Comparison of ENCODE assay signal across 1 cellular context in genomic region chr9:127734747-127735529, GRCh38.
TF ChIP-seq lines count a peak whose summit lies in the region.

TOR2A (minus strand) TSS chr9:127735294; CDS start chr9:127735270, 24 bp downstream.

TF ChIP-seq in HepG2, 621 proteins besides CTCF, POLR2A, EP300 and RAD21 (continued from another document and continues in another):
- TF ChIP-seq ZNF18 (CRISPR knock-in tag; IDR thresholded peaks at IDR 0.05; ENCODE audit: insufficient replicate concordance) (no peak), ZNF7 (CRISPR knock-in tag; IDR thresholded peaks at IDR 0.05) (no peak), SETDB1 (CRISPR knock-in tag; IDR thresholded peaks at IDR 0.05; ENCODE audit: borderline replicate concordance) (no peak), ZFP41 (CRISPR knock-in tag; IDR thresholded peaks at IDR 0.05; ENCODE audit: borderline replicate concordance) (no peak), ZNF737 (CRISPR knock-in tag; IDR thresholded peaks at IDR 0.05; ENCODE audit: borderline replicate concordance) (no peak), MED1 (CRISPR knock-in tag; IDR thresholded peaks at IDR 0.05) (peak; percentile 66), CBX2 (IDR thresholded peaks at IDR 0.05; ENCODE audit: low read depth, low read length) (no peak), CBX2 (CRISPR knock-in tag; IDR thresholded peaks at IDR 0.05; ENCODE audit: low read depth) (no peak), ZNF792 (CRISPR knock-in tag; IDR thresholded peaks at IDR 0.05) (no peak), HOXA5 (CRISPR knock-in tag; IDR thresholded peaks at IDR 0.05) (peak; percentile 33; the same call in 1 of the 2 replicates), MIER3 (CRISPR knock-in tag; IDR thresholded peaks at IDR 0.05; ENCODE audit: borderline replicate concordance) (peak; percentile 60; the same call in 1 of the 2 replicates), POLR2AphosphoS2 (IDR thresholded peaks at IDR 0.05; ENCODE audit: low read depth, low read length) (no peak), ZNF709 (CRISPR knock-in tag; IDR thresholded peaks at IDR 0.05) (0 out of 2 replicates have a peak, but pooled peaks have one; percentile 36), SMC3 (IDR thresholded peaks at IDR 0.05; ENCODE audit: low read length) (peak; percentile 65), ZNF550 (CRISPR knock-in tag; IDR thresholded peaks at IDR 0.05; ENCODE audit: borderline replicate concordance) (no peak), MLX (CRISPR knock-in tag; IDR thresholded peaks at IDR 0.05) (no peak), TFAP4 (IDR thresholded peaks at IDR 0.05; ENCODE audit: borderline replicate concordance, low read depth) (no peak), SALL1 (CRISPR knock-in tag; IDR thresholded peaks at IDR 0.05) (peak; percentile 71; the same call in 1 of the 2 replicates), ZNF552 (CRISPR knock-in tag; IDR thresholded peaks at IDR 0.05; ENCODE audit: borderline replicate concordance) (no peak), ATAD3A (CRISPR knock-in tag; IDR thresholded peaks at IDR 0.05) (no peak), FOSL2 (CRISPR knock-in tag; IDR thresholded peaks at IDR 0.05) (peak; percentile 13), TCF12 (IDR thresholded peaks at IDR 0.05) (no peak), TCF12 (CRISPR knock-in tag; IDR thresholded peaks at IDR 0.05) (no peak), MAFK (conservative IDR thresholded peaks at IDR 0.05 in 1 of 2, IDR thresholded peaks at IDR 0.05 in 1 of 2; ENCODE audit: low read length in 2 of 2) (no peak), ZNF138 (CRISPR knock-in tag; IDR thresholded peaks at IDR 0.05; ENCODE audit: low read depth) (no peak), TOE1 (CRISPR knock-in tag; IDR thresholded peaks at IDR 0.05) (peak; percentile 74; the same call in 1 of the 2 replicates), AGO1 (IDR thresholded peaks at IDR 0.05; ENCODE audit: low read depth, low read length, poor library complexity, severe bottlenecking) (peak; percentile 63), SIX4 (CRISPR knock-in tag; IDR thresholded peaks at IDR 0.05) (no peak)
- TF ChIP-seq, protein P1, sequence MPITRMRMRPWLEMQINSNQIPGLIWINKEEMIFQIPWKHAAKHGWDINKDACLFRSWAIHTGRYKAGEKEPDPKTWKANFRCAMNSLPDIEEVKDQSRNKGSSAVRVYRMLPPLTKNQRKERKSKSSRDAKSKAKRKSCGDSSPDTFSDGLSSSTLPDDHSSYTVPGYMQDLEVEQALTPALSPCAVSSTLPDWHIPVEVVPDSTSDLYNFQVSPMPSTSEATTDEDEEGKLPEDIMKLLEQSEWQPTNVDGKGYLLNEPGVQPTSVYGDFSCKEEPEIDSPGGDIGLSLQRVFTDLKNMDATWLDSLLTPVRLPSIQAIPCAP (CRISPR knock-in tag; IDR thresholded peaks at IDR 0.05; ENCODE audit: low read depth), result 0 out of 2 replicates have a peak, but pooled peaks have one; percentile 67
- TF ChIP-seq, protein P2, sequence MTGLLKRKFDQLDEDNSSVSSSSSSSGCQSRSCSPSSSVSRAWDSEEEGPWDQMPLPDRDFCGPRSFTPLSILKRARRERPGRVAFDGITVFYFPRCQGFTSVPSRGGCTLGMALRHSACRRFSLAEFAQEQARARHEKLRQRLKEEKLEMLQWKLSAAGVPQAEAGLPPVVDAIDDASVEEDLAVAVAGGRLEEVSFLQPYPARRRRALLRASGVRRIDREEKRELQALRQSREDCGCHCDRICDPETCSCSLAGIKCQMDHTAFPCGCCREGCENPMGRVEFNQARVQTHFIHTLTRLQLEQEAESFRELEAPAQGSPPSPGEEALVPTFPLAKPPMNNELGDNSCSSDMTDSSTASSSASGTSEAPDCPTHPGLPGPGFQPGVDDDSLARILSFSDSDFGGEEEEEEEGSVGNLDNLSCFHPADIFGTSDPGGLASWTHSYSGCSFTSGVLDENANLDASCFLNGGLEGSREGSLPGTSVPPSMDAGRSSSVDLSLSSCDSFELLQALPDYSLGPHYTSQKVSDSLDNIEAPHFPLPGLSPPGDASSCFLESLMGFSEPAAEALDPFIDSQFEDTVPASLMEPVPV (CRISPR knock-in tag; IDR thresholded peaks at IDR 0.05), result peak; percentile 77; the same call in 1 of the 2 replicates
- TF ChIP-seq, protein P3, sequence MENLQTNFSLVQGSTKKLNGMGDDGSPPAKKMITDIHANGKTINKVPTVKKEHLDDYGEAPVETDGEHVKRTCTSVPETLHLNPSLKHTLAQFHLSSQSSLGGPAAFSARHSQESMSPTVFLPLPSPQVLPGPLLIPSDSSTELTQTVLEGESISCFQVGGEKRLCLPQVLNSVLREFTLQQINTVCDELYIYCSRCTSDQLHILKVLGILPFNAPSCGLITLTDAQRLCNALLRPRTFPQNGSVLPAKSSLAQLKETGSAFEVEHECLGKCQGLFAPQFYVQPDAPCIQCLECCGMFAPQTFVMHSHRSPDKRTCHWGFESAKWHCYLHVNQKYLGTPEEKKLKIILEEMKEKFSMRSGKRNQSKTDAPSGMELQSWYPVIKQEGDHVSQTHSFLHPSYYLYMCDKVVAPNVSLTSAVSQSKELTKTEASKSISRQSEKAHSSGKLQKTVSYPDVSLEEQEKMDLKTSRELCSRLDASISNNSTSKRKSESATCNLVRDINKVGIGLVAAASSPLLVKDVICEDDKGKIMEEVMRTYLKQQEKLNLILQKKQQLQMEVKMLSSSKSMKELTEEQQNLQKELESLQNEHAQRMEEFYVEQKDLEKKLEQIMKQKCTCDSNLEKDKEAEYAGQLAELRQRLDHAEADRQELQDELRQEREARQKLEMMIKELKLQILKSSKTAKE (CRISPR knock-in tag; IDR thresholded peaks at IDR 0.05; ENCODE audit: borderline replicate concordance), result no peak
- TF ChIP-seq, protein P4, sequence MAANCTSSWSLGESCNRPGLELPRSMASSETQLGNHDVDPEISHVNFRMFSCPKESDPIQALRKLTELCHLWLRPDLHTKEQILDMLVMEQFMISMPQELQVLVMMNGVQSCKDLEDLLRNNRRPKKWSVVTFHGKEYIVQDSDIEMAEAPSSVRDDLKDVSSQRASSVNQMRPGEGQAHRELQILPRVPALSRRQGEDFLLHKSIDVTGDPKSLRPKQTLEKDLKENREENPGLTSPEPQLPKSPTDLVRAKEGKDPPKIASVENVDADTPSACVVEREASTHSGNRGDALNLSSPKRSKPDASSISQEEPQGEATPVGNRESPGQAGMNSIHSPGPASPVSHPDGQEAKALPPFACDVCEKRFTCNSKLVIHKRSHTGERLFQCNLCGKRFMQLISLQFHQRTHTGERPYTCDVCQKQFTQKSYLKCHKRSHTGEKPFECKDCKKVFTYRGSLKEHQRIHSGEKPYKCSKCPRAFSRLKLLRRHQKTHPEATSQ (CRISPR knock-in tag; IDR thresholded peaks at IDR 0.05; ENCODE audit: borderline replicate concordance), result no peak
- TF ChIP-seq, protein P5, sequence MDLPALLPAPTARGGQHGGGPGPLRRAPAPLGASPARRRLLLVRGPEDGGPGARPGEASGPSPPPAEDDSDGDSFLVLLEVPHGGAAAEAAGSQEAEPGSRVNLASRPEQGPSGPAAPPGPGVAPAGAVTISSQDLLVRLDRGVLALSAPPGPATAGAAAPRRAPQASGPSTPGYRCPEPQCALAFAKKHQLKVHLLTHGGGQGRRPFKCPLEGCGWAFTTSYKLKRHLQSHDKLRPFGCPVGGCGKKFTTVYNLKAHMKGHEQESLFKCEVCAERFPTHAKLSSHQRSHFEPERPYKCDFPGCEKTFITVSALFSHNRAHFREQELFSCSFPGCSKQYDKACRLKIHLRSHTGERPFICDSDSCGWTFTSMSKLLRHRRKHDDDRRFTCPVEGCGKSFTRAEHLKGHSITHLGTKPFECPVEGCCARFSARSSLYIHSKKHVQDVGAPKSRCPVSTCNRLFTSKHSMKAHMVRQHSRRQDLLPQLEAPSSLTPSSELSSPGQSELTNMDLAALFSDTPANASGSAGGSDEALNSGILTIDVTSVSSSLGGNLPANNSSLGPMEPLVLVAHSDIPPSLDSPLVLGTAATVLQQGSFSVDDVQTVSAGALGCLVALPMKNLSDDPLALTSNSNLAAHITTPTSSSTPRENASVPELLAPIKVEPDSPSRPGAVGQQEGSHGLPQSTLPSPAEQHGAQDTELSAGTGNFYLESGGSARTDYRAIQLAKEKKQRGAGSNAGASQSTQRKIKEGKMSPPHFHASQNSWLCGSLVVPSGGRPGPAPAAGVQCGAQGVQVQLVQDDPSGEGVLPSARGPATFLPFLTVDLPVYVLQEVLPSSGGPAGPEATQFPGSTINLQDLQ (CRISPR knock-in tag; IDR thresholded peaks at IDR 0.05), result no peak
- TF ChIP-seq, protein P6, sequence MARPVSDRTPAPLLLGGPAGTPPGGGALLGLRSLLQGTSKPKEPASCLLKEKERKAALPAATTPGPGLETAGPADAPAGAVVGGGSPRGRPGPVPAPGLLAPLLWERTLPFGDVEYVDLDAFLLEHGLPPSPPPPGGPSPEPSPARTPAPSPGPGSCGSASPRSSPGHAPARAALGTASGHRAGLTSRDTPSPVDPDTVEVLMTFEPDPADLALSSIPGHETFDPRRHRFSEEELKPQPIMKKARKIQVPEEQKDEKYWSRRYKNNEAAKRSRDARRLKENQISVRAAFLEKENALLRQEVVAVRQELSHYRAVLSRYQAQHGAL (CRISPR knock-in tag; IDR thresholded peaks at IDR 0.05; ENCODE audit: not compliant biosample characterization), result no peak
- TF ChIP-seq, protein P7, sequence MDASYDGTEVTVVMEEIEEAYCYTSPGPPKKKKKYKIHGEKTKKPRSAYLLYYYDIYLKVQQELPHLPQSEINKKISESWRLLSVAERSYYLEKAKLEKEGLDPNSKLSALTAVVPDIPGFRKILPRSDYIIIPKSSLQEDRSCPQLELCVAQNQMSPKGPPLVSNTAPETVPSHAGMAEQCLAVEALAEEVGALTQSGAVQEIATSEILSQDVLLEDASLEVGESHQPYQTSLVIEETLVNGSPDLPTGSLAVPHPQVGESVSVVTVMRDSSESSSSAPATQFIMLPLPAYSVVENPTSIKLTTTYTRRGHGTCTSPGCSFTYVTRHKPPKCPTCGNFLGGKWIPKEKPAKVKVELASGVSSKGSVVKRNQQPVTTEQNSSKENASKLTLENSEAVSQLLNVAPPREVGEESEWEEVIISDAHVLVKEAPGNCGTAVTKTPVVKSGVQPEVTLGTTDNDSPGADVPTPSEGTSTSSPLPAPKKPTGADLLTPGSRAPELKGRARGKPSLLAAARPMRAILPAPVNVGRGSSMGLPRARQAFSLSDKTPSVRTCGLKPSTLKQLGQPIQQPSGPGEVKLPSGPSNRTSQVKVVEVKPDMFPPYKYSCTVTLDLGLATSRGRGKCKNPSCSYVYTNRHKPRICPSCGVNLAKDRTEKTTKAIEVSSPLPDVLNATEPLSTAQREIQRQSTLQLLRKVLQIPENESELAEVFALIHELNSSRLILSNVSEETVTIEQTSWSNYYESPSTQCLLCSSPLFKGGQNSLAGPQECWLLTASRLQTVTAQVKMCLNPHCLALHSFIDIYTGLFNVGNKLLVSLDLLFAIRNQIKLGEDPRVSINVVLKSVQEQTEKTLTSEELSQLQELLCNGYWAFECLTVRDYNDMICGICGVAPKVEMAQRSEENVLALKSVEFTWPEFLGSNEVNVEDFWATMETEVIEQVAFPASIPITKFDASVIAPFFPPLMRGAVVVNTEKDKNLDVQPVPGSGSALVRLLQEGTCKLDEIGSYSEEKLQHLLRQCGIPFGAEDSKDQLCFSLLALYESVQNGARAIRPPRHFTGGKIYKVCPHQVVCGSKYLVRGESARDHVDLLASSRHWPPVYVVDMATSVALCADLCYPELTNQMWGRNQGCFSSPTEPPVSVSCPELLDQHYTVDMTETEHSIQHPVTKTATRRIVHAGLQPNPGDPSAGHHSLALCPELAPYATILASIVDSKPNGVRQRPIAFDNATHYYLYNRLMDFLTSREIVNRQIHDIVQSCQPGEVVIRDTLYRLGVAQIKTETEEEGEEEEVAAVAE (CRISPR knock-in tag; IDR thresholded peaks at IDR 0.05; ENCODE audit: borderline replicate concordance), result no peak
